In the genomic region with DNA sequence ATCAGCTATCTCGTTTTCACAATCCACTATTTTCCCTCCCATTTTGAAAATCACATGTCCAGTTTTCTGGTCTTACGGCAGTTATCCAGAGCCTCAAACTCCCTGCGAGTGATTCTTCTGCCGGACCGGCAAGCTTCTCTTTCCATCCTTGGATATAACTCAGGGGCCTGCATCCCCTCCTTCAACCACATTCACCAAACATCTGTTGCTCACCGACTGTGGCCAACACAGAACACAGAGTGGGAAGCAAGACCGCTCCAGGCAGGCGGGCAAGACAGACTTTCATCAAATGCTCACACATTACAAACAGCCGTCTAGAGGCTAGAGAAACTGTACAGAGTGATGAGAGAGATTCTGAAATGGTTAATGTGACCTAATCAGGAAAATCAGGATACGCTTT, we compare ENCODE assay signal across 1 cellular context.
TF ChIP-seq lines count a peak whose summit lies in the region.

No MANE protein-coding gene starts in this region.

TF ChIP-seq in HepG2, 621 proteins besides CTCF, POLR2A, EP300 and RAD21 (continued from another document):
- TF ChIP-seq, protein P1, sequence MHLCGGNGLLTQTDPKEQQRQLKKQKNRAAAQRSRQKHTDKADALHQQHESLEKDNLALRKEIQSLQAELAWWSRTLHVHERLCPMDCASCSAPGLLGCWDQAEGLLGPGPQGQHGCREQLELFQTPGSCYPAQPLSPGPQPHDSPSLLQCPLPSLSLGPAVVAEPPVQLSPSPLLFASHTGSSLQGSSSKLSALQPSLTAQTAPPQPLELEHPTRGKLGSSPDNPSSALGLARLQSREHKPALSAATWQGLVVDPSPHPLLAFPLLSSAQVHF (CRISPR knock-in tag; IDR thresholded peaks at IDR 0.05) = no peak
TF ChIP-seq in HepG2: peak in this region for 0.
